8 cellular contexts compared by ENCODE assay signal in genomic region chr2:158456309-158457066, GRCh38. TPM values are rescaled to one million over a fixed set of nuclear protein-coding genes. Genes with fewer than 3 reads are reported as not detected.
DNase-seq lines count a peak whose midpoint lies in the region; ATAC-seq and TF ChIP-seq lines count a peak whose summit lies in the region.

Gene CCDC148 (minus strand): TSS chr2:158456753. CDS start chr2:158456439, 314 bp downstream.
Gene PKP4 (plus strand): TSS chr2:158456952. CDS start chr2:158533185, 76,233 bp downstream.

- H3K9me3 ChIP-seq in AG04450 (ENCODE audit: control insufficient read depth, insufficient read depth, low read length) = no peaks in the 10 kb centered on the region
- no peaks in the 10 kb centered on the region for H3K9me3 ChIP-seq in smooth muscle cell (replicated peaks; ENCODE audit: low read depth)

- CTCF ChIA-PET in AG04450 (lab: Charles Lee) = interaction anchor here (0.7 to 4.7 kb wide), 9 partner anchors 9 to 432 kb away, joined by 3 to 51 read pairs (median 6); no protein-coding TSS in a partner anchor
- CTCF ChIA-PET in activated B cell treated with CpG ODN at 0.5 μM for 24 hours (lab: Charles Lee) = interaction anchor here (0.7 to 2.2 kb wide), 2 partner anchors 277 to 1129 kb away, joined by 3 to 6 read pairs; no protein-coding TSS in a partner anchor

- H2AFZ ChIP-seq in smooth muscle cell (ENCODE audit: low read depth) = peak within 1 kb of the TSS; percentile 88

- H3K27me3 Mint-ChIP-seq in activated B cell treated with CpG ODN at 0.5 μM for 24 hours (peaks cover 18% of the 10 kb centered on the region), immature natural killer cell (ENCODE audit: low read depth in 3 of 3) (peaks cover 3 to 29% (median 14%) of the 10 kb centered on the region in 3 donors)

- intact Hi-C loops in activated B cell treated with CpG ODN at 0.5 μM for 24 hours (cut with micrococcal nuclease) = loop anchor here (2.0 to 10.0 kb wide), 6 partner anchors 266 to 1256 kb away; partner anchors contain the start of genes ACVR1C, MARCHF7 and WDSUB1

- POLR2A ChIA-PET in AG04450 (lab: Yijun Ruan, JAX) (interaction anchor here (1.7 kb wide), 1 partner anchor 130 kb away, joined by 5 read pairs; no protein-coding TSS in a partner anchor), activated B cell treated with CpG ODN at 0.5 μM for 24 hours (lab: Charles Lee) (no interaction called here)

- peak within 1 kb of the TSS; percentile 66 for H3K9ac ChIP-seq in smooth muscle cell (ENCODE audit: low read depth)

- H3K79me2 ChIP-seq in smooth muscle cell (ENCODE audit: low read depth) = peaks cover 30% of the 10 kb centered on the region

- peaks cover 22% of the 10 kb centered on the region for H3K4me1 ChIP-seq in smooth muscle cell (ENCODE audit: low read depth)

- peak within 1 kb of the TSS; percentile 62 for H3K27ac ChIP-seq in AG04450 (ENCODE audit: low read depth, low read length)
- peak within 1 kb of the TSS; percentile 40 for H3K27ac ChIP-seq in smooth muscle cell (ENCODE audit: low read depth)

- H3F3A ChIP-seq in smooth muscle cell (ENCODE audit: low read depth) = peaks cover 13% of the 10 kb centered on the region

- H3K4me3 Mint-ChIP-seq in activated B cell treated with CpG ODN at 0.5 μM for 24 hours (peak within 1 kb of the TSS; percentile 92), immature natural killer cell (peak within 1 kb of the TSS; percentile 87 to 96 (median 91))

- TF ChIP-seq CTCF in AG04450 (IDR thresholded peaks at IDR 0.05; ENCODE audit: low read depth, low read length) = peak; percentile 22
- TF ChIP-seq CTCF in activated B cell treated with CpG ODN at 0.5 μM for 24 hours (IDR thresholded peaks at IDR 0.05) = no peak
- peak; percentile 36 for TF ChIP-seq CTCF in cardiac fibroblast (IDR thresholded peaks at IDR 0.05; ENCODE audit: low read depth, low read length)
- no peak for TF ChIP-seq CTCF in smooth muscle cell (IDR thresholded peaks at IDR 0.05; ENCODE audit: borderline replicate concordance, insufficient read depth, poor library complexity, severe bottlenecking)

- H3K36me3 ChIP-seq in smooth muscle cell (ENCODE audit: low read depth) = no peaks in the 10 kb centered on the region

- H3K27me3 ChIP-seq in AG04450 (ENCODE audit: control insufficient read depth, insufficient read depth, low read length) (no peaks in the 10 kb centered on the region), smooth muscle cell (ENCODE audit: low read depth) (no peaks in the 10 kb centered on the region)

- DNase-seq in AG04450 (ENCODE audit: low read depth, low spot score) = peak; percentile 76
- peak; percentile 98 for DNase-seq in NCI-H2227 (lab: John Stamatoyannopoulos, UW; ENCODE audit: unreplicated experiment)
- peak; percentile 76 for DNase-seq in activated B cell treated with CpG ODN at 0.5 μM for 24 hours
- peak; percentile 88 to 93 for DNase-seq in cardiac fibroblast (ENCODE audit: low read depth in 2 of 2)
- DNase-seq in immature natural killer cell = peak; percentile 88 to 90 (median 89)
- DNase-seq in smooth muscle cell (lab: John Stamatoyannopoulos, UW; ENCODE audit: unreplicated experiment) = peak; percentile 60

- WGBS in smooth muscle cell (ENCODE audit: low lambda C conversion rate) = 2% methylated on average over 24 of the region's 48 CpGs

- peak within 1 kb of the TSS; percentile 86 for H3K4me3 ChIP-seq in AG04450 (ENCODE audit: low read depth, low read length)
- H3K4me3 ChIP-seq in cardiac fibroblast (replicated peaks in 1 of 2; ENCODE audit: low read depth in 2 of 2, low read length in 2 of 2) = peak within 1 kb of the TSS; percentile 92 to 93
- H3K4me3 ChIP-seq in smooth muscle cell = peak within 1 kb of the TSS; percentile 71

- H4K20me1 ChIP-seq in smooth muscle cell (ENCODE audit: low read depth) = peaks cover 29% of the 10 kb centered on the region

- ATAC-seq in GM18907 (IDR thresholded peaks at IDR 0.05; ENCODE audit: unreplicated experiment) (peak; percentile 96), HG03139 (IDR thresholded peaks at IDR 0.05; ENCODE audit: unreplicated experiment) (peak; percentile 94), activated B cell treated with CpG ODN at 0.5 μM for 24 hours (ENCODE audit: low read depth) (peak; percentile 96)

- peak within 1 kb of the TSS; percentile 47 for H3K27ac Mint-ChIP-seq in activated B cell treated with CpG ODN at 0.5 μM for 24 hours
- H3K27ac Mint-ChIP-seq in immature natural killer cell = peak within 1 kb of the TSS; percentile 67 to 88 (median 80)

- peak within 1 kb of the TSS; percentile 92 for H3K4me2 ChIP-seq in smooth muscle cell

- peaks cover 5% of the 10 kb centered on the region for H3K36me3 Mint-ChIP-seq in activated B cell treated with CpG ODN at 0.5 μM for 24 hours (ENCODE audit: low read depth)
- no peaks in the 10 kb centered on the region for H3K36me3 Mint-ChIP-seq in immature natural killer cell

- no peaks in the 10 kb centered on the region for H3K9me3 Mint-ChIP-seq in activated B cell treated with CpG ODN at 0.5 μM for 24 hours
- H3K9me3 Mint-ChIP-seq in immature natural killer cell = no peaks in the 10 kb centered on the region

- H3K4me1 Mint-ChIP-seq in activated B cell treated with CpG ODN at 0.5 μM for 24 hours (peaks cover 18% of the 10 kb centered on the region), immature natural killer cell (peaks cover 18 to 22% of the 10 kb centered on the region in 2 donors)

RNA-seq across cellular contexts. Expression of gene CCDC148, which starts in this region (rescaled TPM):
- polyA plus RNA-seq in AG04450 (2011; rRNA removed) (0.12 and 0.22 TPM in 2 replicates), immature natural killer cell (not detected), smooth muscle cell (not detected in 2 replicates)
- 0.52 TPM in 1 of 2 replicates, not detected in the other for polyA minus RNA-seq in AG04450 (2011; rRNA and poly(A)+ RNA removed)
- total RNA-seq in activated B cell treated with CpG ODN at 0.5 μM for 24 hours (not detected in 2 replicates), smooth muscle cell (0.09 and 0.18 TPM in 2 replicates)

RNA-seq across cellular contexts. Expression of gene PKP4, which starts in this region (rescaled TPM):
- polyA plus RNA-seq in AG04450 (2011; rRNA removed) (20.4 and 24.9 TPM in 2 replicates), immature natural killer cell (1 to 10 TPM in 1 of 3 donors, under 1 TPM in 2; 0.13 to 1.7 (median 0.47) TPM), smooth muscle cell (2.4 and 3.7 TPM in 2 replicates)
- polyA minus RNA-seq in AG04450 (2011; rRNA and poly(A)+ RNA removed) = 43.8 and 47.1 TPM in 2 replicates
- total RNA-seq in activated B cell treated with CpG ODN at 0.5 μM for 24 hours (6.5 and 8.2 TPM in 2 replicates), smooth muscle cell (11.5 and 14.0 TPM in 2 replicates)

Comparison
In these comparisons a context has a peak if more than half of its experiments do, and no peak if none do; other contexts are left out.
1. Peak in every context shown above with its lines: DNase-seq, ATAC-seq, H3K4me3 ChIP-seq and H3K27ac ChIP-seq.
2. CTCF ChIP-seq: peak in AG04450 (single experiment) and cardiac fibroblast (single experiment); none in activated B cell treated with CpG ODN at 0.5 μM for 24 hours (single experiment) and smooth muscle cell (single experiment).